In genomic region chr19:10252707-10253106, GRCh38 we compare ENCODE assay signal across 8 cellular contexts. TPM values are rescaled to one million over a fixed set of nuclear protein-coding genes. Genes with fewer than 3 reads are reported as not detected.
DNase-seq lines count a peak whose midpoint lies in the region; ATAC-seq and TF ChIP-seq lines count a peak whose summit lies in the region.

No MANE protein-coding gene starts in this region.

- intact Hi-C loops in activated CD4-positive, alpha-beta T cell treated with anti-CD3 and anti-CD28 coated beads, Interleukin-2, amount 10 ng/mL, durations not matched to agents 24 days and 14 days (cut with micrococcal nuclease): loop anchor here (5.0 kb wide), 3 partner anchors 35 to 145 kb away; partner anchors contain the start of gene PPAN
- intact Hi-C loops in adrenal gland (cut with DNase I) (loop anchor here in 1 of 2 donors (10.0 kb wide), 1 partner anchor 318 kb away; the partner anchor contains the start of gene OLFM2), right lobe of liver (cut with DNase I) (loop anchor here in 1 of 2 donors (10.0 kb wide), 1 partner anchor 68 kb away; no protein-coding TSS in a partner anchor)

- H3K4me3 ChIP-seq in adrenal gland (peak overlapping the region; percentile 16 to 89 (median 81)), right lobe of liver (peak overlapping the region; percentile 84 to 99 (median 96)), thymus (ENCODE audit: low read length) (peak overlapping the region; percentile 64)

- no peaks in the 10 kb centered on the region for H3K27me3 ChIP-seq in adrenal gland
- no peaks in the 10 kb centered on the region for H3K27me3 ChIP-seq in right lobe of liver
- H3K27me3 ChIP-seq in thymus (ENCODE audit: control insufficient read depth, insufficient read depth): no peaks in the 10 kb centered on the region

- no peak for TF ChIP-seq CTCF in adrenal gland (IDR thresholded peaks at IDR 0.05)
- no peak for TF ChIP-seq CTCF in right lobe of liver (IDR thresholded peaks at IDR 0.05)

- peak overlapping the region; percentile 95 for H3K27ac Mint-ChIP-seq in activated CD4-positive, alpha-beta T cell treated with anti-CD3 and anti-CD28 coated beads, Interleukin-2, amount 10 ng/mL, durations not matched to agents 24 days and 14 days

- peak overlapping the region in 3 of 5 donors; percentile 64 to 86 (median 82) for H3K27ac ChIP-seq in adrenal gland
- H3K27ac ChIP-seq in right lobe of liver: peak overlapping the region in 2 of 3 donors; percentile 31 to 90
- H3K27ac ChIP-seq in thymus (ENCODE audit: low read depth): peak overlapping the region; percentile 80

- H3K4me1 ChIP-seq in adrenal gland (replicated peaks in 1 of 2) (peaks cover 6 to 13% of the 10 kb centered on the region in 2 donors), right lobe of liver (no peaks in the 10 kb centered on the region), thymus (ENCODE audit: control insufficient read depth, insufficient read depth, low read length) (peaks cover 3% of the 10 kb centered on the region)

- no peak for DNase-seq in activated CD4-positive, alpha-beta T cell treated with anti-CD3 and anti-CD28 coated beads, Interleukin-2, amount 10 ng/mL, durations not matched to agents 24 days and 14 days
- DNase-seq in activated CD4-positive, alpha-beta T cell treated with anti-CD3 and anti-CD28 coated beads for 4 hours: no peak
- no peak for DNase-seq in adrenal gland
- no peak for DNase-seq in right lobe of liver
- no peak for DNase-seq in SHP77 (lab: John Stamatoyannopoulos, UW)
- no peak for DNase-seq in NCI-H146 (lab: John Stamatoyannopoulos, UW)

- peaks cover 23% of the 10 kb centered on the region for H3K4me1 Mint-ChIP-seq in activated CD4-positive, alpha-beta T cell treated with anti-CD3 and anti-CD28 coated beads, Interleukin-2, amount 10 ng/mL, durations not matched to agents 24 days and 14 days

- peaks cover 42% of the 10 kb centered on the region for H3K36me3 Mint-ChIP-seq in activated CD4-positive, alpha-beta T cell treated with anti-CD3 and anti-CD28 coated beads, Interleukin-2, amount 10 ng/mL, durations not matched to agents 24 days and 14 days (ENCODE audit: low read depth)

- TF ChIP-seq POLR2A in adrenal gland (IDR thresholded peaks at IDR 0.05) (no peak), right lobe of liver (IDR thresholded peaks at IDR 0.05) (no peak)

- no peak for ATAC-seq in right lobe of liver
- ATAC-seq in HG03045 (IDR thresholded peaks at IDR 0.05; ENCODE audit: unreplicated experiment): no peak

- peaks cover 0 to 37% of the 10 kb centered on the region in 2 donors for H3K36me3 ChIP-seq in adrenal gland (replicated peaks in 1 of 2)
- H3K36me3 ChIP-seq in right lobe of liver: peaks cover 0 to 22% (median 12%) of the 10 kb centered on the region in 4 donors
- H3K36me3 ChIP-seq in thymus (ENCODE audit: control insufficient read depth, insufficient read depth): peaks cover 30% of the 10 kb centered on the region

- H3K9me3 ChIP-seq in adrenal gland (replicated peaks in 1 of 3) (no peaks in the 10 kb centered on the region), right lobe of liver (no peaks in the 10 kb centered on the region), thymus (ENCODE audit: control insufficient read depth) (no peaks in the 10 kb centered on the region)

- H3K4me3 Mint-ChIP-seq in activated CD4-positive, alpha-beta T cell treated with anti-CD3 and anti-CD28 coated beads, Interleukin-2, amount 10 ng/mL, durations not matched to agents 24 days and 14 days: peak overlapping the region; percentile 94

- no peaks in the 10 kb centered on the region for H3K9me3 Mint-ChIP-seq in activated CD4-positive, alpha-beta T cell treated with anti-CD3 and anti-CD28 coated beads, Interleukin-2, amount 10 ng/mL, durations not matched to agents 24 days and 14 days

- 24 to 30% (median 26%) methylated on average over 5 to 8 of the region's 8 CpGs for WGBS in adrenal gland, 4 donors
- WGBS in right lobe of liver (ENCODE audit: insufficient coverage, low coverage, low lambda C conversion rate, missing lambda C conversion rate): 20% methylated on average over 8 of the region's 8 CpGs
- WGBS in thymus: 37% methylated on average over 8 of the region's 8 CpGs

- no peaks in the 10 kb centered on the region for H3K27me3 Mint-ChIP-seq in activated CD4-positive, alpha-beta T cell treated with anti-CD3 and anti-CD28 coated beads, Interleukin-2, amount 10 ng/mL, durations not matched to agents 24 days and 14 days

RNA-seq across cellular contexts. Expression of gene MRPL4, which starts 0.7 kb away (rescaled TPM):
- 163 and 174 TPM in 2 replicates for total RNA-seq in activated CD4-positive, alpha-beta T cell treated with anti-CD3 and anti-CD28 coated beads, Interleukin-2, amount 10 ng/mL, durations not matched to agents 24 days and 14 days
- 100 to 1,000 TPM in 1 of 8 donors, 10 to 100 TPM in 7; 43.7 to 123 (median 86.0) TPM for total RNA-seq in adrenal gland
- 10 to 100 TPM; 33.4 to 56.4 (median 43.8) TPM for polyA plus RNA-seq in adrenal gland
- total RNA-seq in right lobe of liver: 100 to 1,000 TPM in 1 of 6 experiments, 10 to 100 TPM in 5; 33.7 to 109 (median 38.2) TPM
- 41.0 TPM for polyA plus RNA-seq in thymus

RNA-seq across cellular contexts. Expression of gene ICAM1, which starts 18.2 kb away (rescaled TPM):
- 81.5 and 82.1 TPM in 2 replicates for total RNA-seq in activated CD4-positive, alpha-beta T cell treated with anti-CD3 and anti-CD28 coated beads, Interleukin-2, amount 10 ng/mL, durations not matched to agents 24 days and 14 days
- total RNA-seq in adrenal gland (10 to 100 TPM; 12.2 to 90.4 (median 34.4) TPM), right lobe of liver (100 to 1,000 TPM in 1 of 6 experiments, 10 to 100 TPM in 4, 1 to 10 TPM in 1; 4.6 to 186 (median 38.5) TPM)
- polyA plus RNA-seq in adrenal gland (10 to 100 TPM in 2 of 3 donors, 1 to 10 TPM in 1; 8.8 to 27.6 (median 13.5) TPM), thymus (18.2 TPM)

RNA-seq across cellular contexts. Expression of gene S1PR2, which starts 21.6 kb away (rescaled TPM):
- 14.3 and 14.7 TPM in 2 replicates for total RNA-seq in activated CD4-positive, alpha-beta T cell treated with anti-CD3 and anti-CD28 coated beads, Interleukin-2, amount 10 ng/mL, durations not matched to agents 24 days and 14 days
- 1 to 10 TPM; 2.1 to 9.5 (median 6.6) TPM for total RNA-seq in adrenal gland
- 1 to 10 TPM; 1.6 to 3.5 (median 3.1) TPM for polyA plus RNA-seq in adrenal gland
- total RNA-seq in right lobe of liver: 1 to 10 TPM; 1.7 to 6.6 (median 4.1) TPM
- 2.4 TPM for polyA plus RNA-seq in thymus

RNA-seq across cellular contexts. Expression of gene ICAM4, which starts 34.0 kb away (rescaled TPM):
- total RNA-seq in activated CD4-positive, alpha-beta T cell treated with anti-CD3 and anti-CD28 coated beads, Interleukin-2, amount 10 ng/mL, durations not matched to agents 24 days and 14 days: 0.71 and 0.79 TPM in 2 replicates
- 1 to 10 TPM in 1 of 8 donors, under 1 TPM in 4, not detected in 3; 0.39 to 1.0 (median 0.53) TPM for total RNA-seq in adrenal gland
- polyA plus RNA-seq in adrenal gland: under 1 TPM in 2 of 3 donors, not detected in 1; 0.34 to 0.48 TPM
- total RNA-seq in right lobe of liver: 1 to 10 TPM in 1 of 6 experiments, under 1 TPM in 2, not detected in 3; 0.62 to 1.6 (median 0.80) TPM
- 3.8 TPM for polyA plus RNA-seq in thymus

RNA-seq across cellular contexts. Expression of gene ICAM5, which starts 37.0 kb away (rescaled TPM):
- total RNA-seq in activated CD4-positive, alpha-beta T cell treated with anti-CD3 and anti-CD28 coated beads, Interleukin-2, amount 10 ng/mL, durations not matched to agents 24 days and 14 days: 3.0 and 3.8 TPM in 2 replicates
- total RNA-seq in adrenal gland (1 to 10 TPM in 1 of 8 donors, under 1 TPM in 5, not detected in 2; 0.13 to 2.2 (median 0.50) TPM), right lobe of liver (under 1 TPM in 3 of 6 experiments, not detected in 3; 0.06 to 0.27 (median 0.24) TPM)
- polyA plus RNA-seq in adrenal gland (under 1 TPM in 2 of 3 donors, not detected in 1; 0.20 to 0.64 TPM), thymus (1.2 TPM)
